Comparison of ENCODE assay signal across 21 cellular contexts in the genomic region with DNA sequence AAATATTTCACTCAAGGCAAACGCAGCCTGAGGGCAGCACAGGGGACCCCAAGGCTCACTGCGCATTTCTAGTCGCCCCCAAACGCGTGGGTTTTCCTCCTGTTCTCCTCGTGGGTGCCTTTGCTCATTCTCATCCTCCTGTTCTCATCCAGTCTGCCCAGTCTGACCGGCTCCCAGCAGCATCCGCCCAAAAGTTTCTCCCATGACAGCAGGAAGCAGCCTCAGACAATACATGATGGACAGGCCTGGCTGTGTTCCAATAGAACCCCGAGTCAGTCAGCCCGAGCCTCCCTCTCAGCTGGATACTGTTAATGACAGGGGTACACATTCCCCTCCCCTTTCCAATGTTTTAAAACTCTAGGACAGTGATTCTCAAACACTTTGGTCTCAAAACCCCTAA. TPM values are rescaled to one million over a fixed set of nuclear protein-coding genes. Genes with fewer than 3 reads are reported as not detected.
DNase-seq lines count a peak whose midpoint lies in the region; ATAC-seq, FAIRE-seq and TF ChIP-seq lines count a peak whose summit lies in the region.
"Had no signal": no experiment of that assay in that cellular context is flagged by ENCODE, and none has a peak within 500 bp of the region (broad histone marks: within the 10 kb centered on the region; RNA-seq: fewer than 3 reads in every experiment).

No MANE protein-coding gene starts in this region.

- no peaks in the 10 kb centered on the region for H3K9me1 ChIP-seq in endothelial cell of umbilical vein (replicated peaks; ENCODE audit: control insufficient read depth, extremely low read depth, insufficient read depth, low read length)

- H3K27me3 ChIP-seq in HUES6 (ENCODE audit: control insufficient read depth, insufficient read depth, low read length), result no peaks in the 10 kb centered on the region
- H3K27me3 ChIP-seq in endothelial cell of umbilical vein (ENCODE audit: control insufficient read depth in 2 of 2, insufficient read depth in 2 of 2, low read length in 2 of 2), result no peaks in the 10 kb centered on the region

- FAIRE-seq in endothelial cell of umbilical vein (lab: Jason Lieb, UNC), result no peak
- FAIRE-seq: astrocyte had no signal

- H3K9me3 Mint-ChIP-seq in type B pancreatic cell, result peaks cover 12% of the 10 kb centered on the region

- H3K4me2 ChIP-seq in endothelial cell of umbilical vein (ENCODE audit: insufficient read depth, low read length), result no peak overlapping the region

- CTCF ChIA-PET in endothelial cell of umbilical vein (lab: Charles Lee), result no interaction called here

- H3K27ac ChIP-seq in HUES6 (ENCODE audit: low read depth, low read length) (peak overlapping the region; percentile 90; the same call in 1 of the 2 replicates), endothelial cell of umbilical vein (ENCODE audit: insufficient read depth, low read depth, low read length) (peak overlapping the region; percentile 21)
- H3K27ac ChIP-seq: C4-2B, coronary artery, psoas muscle, thoracic aorta had no signal

- no peaks in the 10 kb centered on the region for H4K20me1 ChIP-seq in endothelial cell of umbilical vein (replicated peaks; ENCODE audit: control insufficient read depth, extremely low read depth, insufficient read depth, low read length)

- no TSS peak for BruUV-seq in endothelial cell of umbilical vein (replicated peaks; lab: Mats Ljungman, UMichigan)

- no peaks in the 10 kb centered on the region for H3K79me2 ChIP-seq in endothelial cell of umbilical vein (ENCODE audit: control insufficient read depth, insufficient read depth, low read length)

- H3K9me3 ChIP-seq in HUES6 (ENCODE audit: control insufficient read depth, insufficient read depth, low read depth, low read length) (peaks cover 34% of the 10 kb centered on the region), endothelial cell of umbilical vein (replicated peaks; ENCODE audit: control insufficient read depth, insufficient read depth, low read length) (no peaks in the 10 kb centered on the region)

- ATAC-seq in GM21528 (IDR thresholded peaks at IDR 0.05; ENCODE audit: low FRiP score, unreplicated experiment), result no peak
- ATAC-seq in HG02610 (IDR thresholded peaks at IDR 0.05; ENCODE audit: unreplicated experiment), result no peak
- ATAC-seq: natural killer cell treated with Interleukin-12 subunit alpha and Interleukin-12 subunit beta and Interleukin-15 and Interleukin-18, amount 100 ng/mL, for 72 hours; psoas muscle had no signal

- dilution Hi-C loops in endothelial cell of umbilical vein (cut with MboI; ENCODE audit: extremely low pct_ligation_motif_present, low sequenced_read_pairs), result no loop called here

- H3K4me3 ChIP-seq in HUES6 (ENCODE audit: low read depth, low read length) (no peak overlapping the region), endothelial cell of umbilical vein (replicated peaks in 1 of 3; ENCODE audit: insufficient read depth in 1 of 3, low read depth in 1 of 3, low read length in 3 of 3) (no peak overlapping the region)
- H3K4me3 ChIP-seq: coronary artery, lung, psoas muscle, thoracic aorta had no signal

- H3K4me3 Mint-ChIP-seq in type B pancreatic cell, result peak overlapping the region; percentile 64
- H3K4me3 Mint-ChIP-seq: activated naive CD4-positive, alpha-beta T cell treated with anti-CD3 and anti-CD28 coated beads for 36 hours; natural killer cell treated with Interleukin-12 subunit alpha and Interleukin-12 subunit beta and Interleukin-15 and Interleukin-18, amount 100 ng/mL, for 72 hours had no signal

- intact Hi-C loops in endothelial cell of umbilical vein (cut with micrococcal nuclease), result no loop called here

- no peak for TF ChIP-seq POLR2A in endothelial cell of umbilical vein (IDR thresholded peaks at IDR 0.05; ENCODE audit: low read depth, low read length)

- H3K4me1 ChIP-seq in HUES6 (ENCODE audit: control insufficient read depth, insufficient read depth, low read length) (peaks cover 29% of the 10 kb centered on the region; the same call in 1 of the 2 replicates), endothelial cell of umbilical vein (ENCODE audit: control insufficient read depth, extremely low read depth, insufficient read depth, low read length) (no peaks in the 10 kb centered on the region)
- H3K4me1 ChIP-seq: psoas muscle had no signal

- TF ChIP-seq CTCF in endothelial cell of umbilical vein (IDR thresholded peaks at IDR 0.05; ENCODE audit: extremely low read depth in 1 of 2, insufficient read depth in 1 of 2, low read depth in 1 of 2, low read length in 2 of 2) (no peak), type B pancreatic cell (conservative IDR thresholded peaks at IDR 0.05) (no peak)

- peak overlapping the region; percentile 77 for H3K27ac Mint-ChIP-seq in type B pancreatic cell
- H3K27ac Mint-ChIP-seq: activated naive CD4-positive, alpha-beta T cell treated with anti-CD3 and anti-CD28 coated beads for 36 hours; natural killer cell treated with Interleukin-12 subunit alpha and Interleukin-12 subunit beta and Interleukin-15 and Interleukin-18, amount 100 ng/mL, for 72 hours had no signal

- DNase-seq in NCI-H345 (lab: John Stamatoyannopoulos, UW) (peak; percentile 81), endothelial cell of umbilical vein (ENCODE audit: low read depth, low spot score) (peak; percentile 21), type B pancreatic cell (ENCODE audit: extremely low spot score, unreplicated experiment) (no peak), GOT3 (lab: John Stamatoyannopoulos, UW) (no peak)
- DNase-seq: activated CD4-positive, alpha-beta T cell treated with anti-CD3 and anti-CD28 coated beads, Interleukin-2, amount 50 U/mL, for 1 hour; activated naive CD4-positive, alpha-beta T cell treated with anti-CD3 and anti-CD28 coated beads for 36 hours; activated T-cell treated with anti-CD3 and anti-CD28 coated beads for 4 hours; NCI-H1930; NCI-H82; psoas muscle had no signal

- H3K36me3 Mint-ChIP-seq in type B pancreatic cell, result peaks cover 16% of the 10 kb centered on the region

- no peak overlapping the region for H2AFZ ChIP-seq in endothelial cell of umbilical vein (ENCODE audit: low read depth, low read length)

- peaks cover 20% of the 10 kb centered on the region for H3K36me3 ChIP-seq in HUES6 (ENCODE audit: control insufficient read depth, insufficient read depth, low read length)
- H3K36me3 ChIP-seq in endothelial cell of umbilical vein (ENCODE audit: control insufficient read depth in 2 of 2, extremely low read depth in 1 of 2, insufficient read depth in 2 of 2, low read length in 2 of 2), result peaks cover 0 to 10% of the 10 kb centered on the region in 2 experiments

- H3K9ac ChIP-seq in HUES6 (ENCODE audit: low read length) (no peak overlapping the region), endothelial cell of umbilical vein (replicated peaks; ENCODE audit: extremely low read depth, insufficient read depth, low read length) (no peak overlapping the region)

- H3K4me1 Mint-ChIP-seq in type B pancreatic cell (ENCODE audit: unreplicated experiment), result peaks cover 14% of the 10 kb centered on the region

- POLR2A ChIA-PET in endothelial cell of umbilical vein (lab: Charles Lee), result no interaction called here

- no peaks in the 10 kb centered on the region for H3K27me3 Mint-ChIP-seq in type B pancreatic cell
- H3K27me3 Mint-ChIP-seq: natural killer cell treated with Interleukin-12 subunit alpha and Interleukin-12 subunit beta and Interleukin-15 and Interleukin-18, amount 100 ng/mL, for 72 hours had no signal

RNA-seq across cellular contexts. Expression of gene KRTAP5-7, which starts 22.5 kb away (rescaled TPM):
- not detected in 2 replicates for total RNA-seq in endothelial cell of umbilical vein
- polyA plus RNA-seq in endothelial cell of umbilical vein, result 0.07 and 0.08 TPM in 2 replicates
- not detected in 2 replicates for polyA plus RNA-seq in endothelial cell of umbilical vein (2011; cell fraction: cytosol; rRNA removed)
- 0.53 and 0.59 TPM in 2 replicates for polyA plus RNA-seq in endothelial cell of umbilical vein (2011; cell fraction: nucleus; rRNA removed)
- polyA plus RNA-seq in endothelial cell of umbilical vein (2012), result not detected in 2 replicates
- polyA minus RNA-seq in endothelial cell of umbilical vein, result 0.21 and 0.97 TPM in 2 replicates
- polyA minus RNA-seq in endothelial cell of umbilical vein (2011; cell fraction: cytosol; rRNA and poly(A)+ RNA removed), result not detected
- 0.53 and 0.82 TPM in 2 replicates for polyA minus RNA-seq in endothelial cell of umbilical vein (2011; cell fraction: nucleus; rRNA and poly(A)+ RNA removed)
- total RNA-seq in type B pancreatic cell (ENCODE audit: low replicate concordance), result not detected in 2 replicates
- total RNA-seq: activated naive CD4-positive, alpha-beta T cell treated with anti-CD3 and anti-CD28 coated beads for 36 hours; astrocyte; HT1080; M059J; psoas muscle; thoracic aorta had no signal

RNA-seq across cellular contexts. Expression of gene KRTAP5-8, which starts 33.3 kb away (rescaled TPM):
- total RNA-seq in endothelial cell of umbilical vein, result not detected in 2 replicates
- polyA plus RNA-seq in endothelial cell of umbilical vein, result 0.14 and 0.17 TPM in 2 replicates
- 0.06 TPM in 1 of 2 replicates, not detected in the other for polyA plus RNA-seq in endothelial cell of umbilical vein (2011; cell fraction: cytosol; rRNA removed)
- polyA plus RNA-seq in endothelial cell of umbilical vein (2011; cell fraction: nucleus; rRNA removed), result 0.55 and 0.70 TPM in 2 replicates
- polyA plus RNA-seq in endothelial cell of umbilical vein (2012), result not detected in 2 replicates
- polyA minus RNA-seq in endothelial cell of umbilical vein, result not detected in 2 replicates
- not detected for polyA minus RNA-seq in endothelial cell of umbilical vein (2011; cell fraction: cytosol; rRNA and poly(A)+ RNA removed)
- polyA minus RNA-seq in endothelial cell of umbilical vein (2011; cell fraction: nucleus; rRNA and poly(A)+ RNA removed), result not detected in 2 replicates
- total RNA-seq in type B pancreatic cell (ENCODE audit: low replicate concordance), result not detected in 2 replicates
- total RNA-seq: activated naive CD4-positive, alpha-beta T cell treated with anti-CD3 and anti-CD28 coated beads for 36 hours; astrocyte; HT1080; M059J; natural killer cell treated with Interleukin-12 subunit alpha and Interleukin-12 subunit beta and Interleukin-15 and Interleukin-18, amount 100 ng/mL, for 72 hours; psoas muscle had no signal
- polyA plus RNA-seq: psoas muscle had no signal

RNA-seq across cellular contexts. Expression of gene KRTAP5-9, which starts 43.7 kb away (rescaled TPM):
- total RNA-seq in endothelial cell of umbilical vein (0.30 TPM in 1 of 2 replicates, not detected in the other), type B pancreatic cell (ENCODE audit: low replicate concordance) (0.43 TPM in 1 of 2 replicates, not detected in the other)
- 0.28 and 0.35 TPM in 2 replicates for polyA plus RNA-seq in endothelial cell of umbilical vein
- 0.07 TPM in 1 of 2 replicates, not detected in the other for polyA plus RNA-seq in endothelial cell of umbilical vein (2011; cell fraction: cytosol; rRNA removed)
- polyA plus RNA-seq in endothelial cell of umbilical vein (2011; cell fraction: nucleus; rRNA removed), result 0.78 and 1.9 TPM in 2 replicates
- polyA plus RNA-seq in endothelial cell of umbilical vein (2012), result 0.30 TPM in 1 of 2 replicates, not detected in the other
- polyA minus RNA-seq in endothelial cell of umbilical vein, result 0.41 TPM in 1 of 2 replicates, not detected in the other
- polyA minus RNA-seq in endothelial cell of umbilical vein (2011; cell fraction: cytosol; rRNA and poly(A)+ RNA removed), result not detected
- not detected in 2 replicates for polyA minus RNA-seq in endothelial cell of umbilical vein (2011; cell fraction: nucleus; rRNA and poly(A)+ RNA removed)
- total RNA-seq: activated naive CD4-positive, alpha-beta T cell treated with anti-CD3 and anti-CD28 coated beads for 36 hours; astrocyte; HT1080; M059J; natural killer cell treated with Interleukin-12 subunit alpha and Interleukin-12 subunit beta and Interleukin-15 and Interleukin-18, amount 100 ng/mL, for 72 hours; psoas muscle; thoracic aorta had no signal

RNA-seq across cellular contexts. Expression of gene NADSYN1, which starts 51.5 kb away (rescaled TPM):
- total RNA-seq in endothelial cell of umbilical vein (96.2 and 99.2 TPM in 2 replicates), type B pancreatic cell (ENCODE audit: low replicate concordance) (66.6 and 96.7 TPM in 2 replicates)
- polyA plus RNA-seq in endothelial cell of umbilical vein, result 73.5 and 77.5 TPM in 2 replicates
- 52.3 and 58.9 TPM in 2 replicates for polyA plus RNA-seq in endothelial cell of umbilical vein (2011; cell fraction: cytosol; rRNA removed)
- 271 and 353 TPM in 2 replicates for polyA plus RNA-seq in endothelial cell of umbilical vein (2011; cell fraction: nucleus; rRNA removed)
- 93.3 and 93.6 TPM in 2 replicates for polyA plus RNA-seq in endothelial cell of umbilical vein (2012)
- polyA minus RNA-seq in endothelial cell of umbilical vein, result 108 and 125 TPM in 2 replicates
- 21.8 TPM for polyA minus RNA-seq in endothelial cell of umbilical vein (2011; cell fraction: cytosol; rRNA and poly(A)+ RNA removed)
- polyA minus RNA-seq in endothelial cell of umbilical vein (2011; cell fraction: nucleus; rRNA and poly(A)+ RNA removed), result 142 and 151 TPM in 2 replicates

RNA-seq across cellular contexts. Expression of gene DHCR7, which starts 56.3 kb away (rescaled TPM):
- 166 and 171 TPM in 2 replicates for total RNA-seq in endothelial cell of umbilical vein
- 175 and 195 TPM in 2 replicates for polyA plus RNA-seq in endothelial cell of umbilical vein
- polyA plus RNA-seq in endothelial cell of umbilical vein (2011; cell fraction: cytosol; rRNA removed), result 95.6 and 104 TPM in 2 replicates
- polyA plus RNA-seq in endothelial cell of umbilical vein (2011; cell fraction: nucleus; rRNA removed), result 59.4 and 61.8 TPM in 2 replicates
- polyA plus RNA-seq in endothelial cell of umbilical vein (2012), result 77.5 and 97.2 TPM in 2 replicates
- 168 and 190 TPM in 2 replicates for polyA minus RNA-seq in endothelial cell of umbilical vein
- 101 TPM for polyA minus RNA-seq in endothelial cell of umbilical vein (2011; cell fraction: cytosol; rRNA and poly(A)+ RNA removed)
- 23.2 and 30.1 TPM in 2 replicates for polyA minus RNA-seq in endothelial cell of umbilical vein (2011; cell fraction: nucleus; rRNA and poly(A)+ RNA removed)
- total RNA-seq in type B pancreatic cell (ENCODE audit: low replicate concordance), result 97.0 and 99.1 TPM in 2 replicates

Comparison
In these comparisons a context has a peak if more than half of its experiments do, and no peak if none do; other contexts are left out.
1. DNase-seq: peak in NCI-H345 (single experiment) and endothelial cell of umbilical vein (single experiment); none in type B pancreatic cell (single experiment) and GOT3 (single experiment).